ENCODE assay signal across 25 cellular contexts in genomic region chr16:11429113-11429512, GRCh38.
"Had no signal": no experiment of that assay in that cellular context is flagged by ENCODE, and none has a peak within 500 bp of the region (broad histone marks: within the 10 kb centered on the region; RNA-seq: fewer than 3 reads in every experiment).

No MANE protein-coding gene starts in this region.

- ATAC-seq: activated CD4-positive, alpha-beta T cell treated with anti-CD3 and anti-CD28 coated beads for 36 hours; activated T-helper 17 cell treated with anti-CD3 and anti-CD28 coated beads, Interleukin-2, amount 50 U/mL, for 72 hours; T-helper 17 cell had no signal

- H3K27ac Mint-ChIP-seq: activated CD4-positive, alpha-beta memory T cell treated with anti-CD3 and anti-CD28 coated beads, Interleukin-2, amount 10 ng/mL, durations not matched to agents 7 days and 5 days; activated CD4-positive, alpha-beta T cell treated with anti-CD3 and anti-CD28 coated beads for 36 hours; activated naive CD4-positive, alpha-beta T cell treated with anti-CD3 and anti-CD28 coated beads for 36 hours; activated naive CD8-positive, alpha-beta T cell; activated T-helper 17 cell treated with anti-CD3 and anti-CD28 coated beads, Interleukin-2, amount 50 U/mL, for 72 hours; T-helper 17 cell had no signal

- H3K27me3 ChIP-seq: brain microvascular endothelial cell, cardiac muscle cell, MG63 had no signal

- H3K27me3 Mint-ChIP-seq: activated CD4-positive, alpha-beta T cell treated with anti-CD3 and anti-CD28 coated beads for 36 hours; activated naive CD8-positive, alpha-beta T cell; activated T-helper 17 cell treated with anti-CD3 and anti-CD28 coated beads, Interleukin-2, amount 50 U/mL, for 72 hours had no signal

- H3K36me3 Mint-ChIP-seq: activated naive CD8-positive, alpha-beta T cell had no signal

- H3K27ac ChIP-seq: brain microvascular endothelial cell, cardiac muscle cell, PC-9 had no signal

- H3K4me1 Mint-ChIP-seq: activated CD4-positive, alpha-beta memory T cell treated with anti-CD3 and anti-CD28 coated beads, Interleukin-2, amount 10 ng/mL, durations not matched to agents 7 days and 5 days; activated CD4-positive, alpha-beta T cell treated with anti-CD3 and anti-CD28 coated beads for 36 hours; activated T-helper 17 cell treated with anti-CD3 and anti-CD28 coated beads, Interleukin-2, amount 50 U/mL, for 72 hours; T-helper 17 cell had no signal

- H3K9me3 Mint-ChIP-seq: activated CD4-positive, alpha-beta memory T cell treated with anti-CD3 and anti-CD28 coated beads, Interleukin-2, amount 10 ng/mL, durations not matched to agents 7 days and 5 days; activated T-helper 17 cell treated with anti-CD3 and anti-CD28 coated beads, Interleukin-2, amount 50 U/mL, for 72 hours had no signal

- H3K36me3 ChIP-seq: brain microvascular endothelial cell, cardiac muscle cell, MG63 had no signal

- H3K4me2 ChIP-seq: PC-9 had no signal

- H3K4me3 Mint-ChIP-seq: activated CD4-positive, alpha-beta memory T cell treated with anti-CD3 and anti-CD28 coated beads, Interleukin-2, amount 10 ng/mL, durations not matched to agents 7 days and 5 days; activated CD4-positive, alpha-beta T cell treated with anti-CD3 and anti-CD28 coated beads for 36 hours; activated naive CD4-positive, alpha-beta T cell treated with anti-CD3 and anti-CD28 coated beads for 36 hours; activated naive CD8-positive, alpha-beta T cell; activated T-helper 17 cell treated with anti-CD3 and anti-CD28 coated beads, Interleukin-2, amount 50 U/mL, for 72 hours; T-helper 17 cell had no signal

- H3K4me3 ChIP-seq: cardiac muscle cell, MG63, PC-9 had no signal

- H2AFZ ChIP-seq: PC-9 had no signal

- DNase-seq: activated CD4-positive, alpha-beta memory T cell treated with anti-CD3 and anti-CD28 coated beads, Interleukin-2, amount 10 ng/mL, durations not matched to agents 7 days and 5 days; activated CD4-positive, alpha-beta T cell treated with anti-CD3 and anti-CD28 coated beads for 36 hours; activated CD4-positive, alpha-beta T cell treated with anti-CD3 and anti-CD28 coated beads, Interleukin-2, amount 50 U/mL, for 1 hour; activated gamma-delta T cell; activated naive CD4-positive, alpha-beta T cell treated with anti-CD3 and anti-CD28 coated beads for 36 hours; activated T-cell treated with anti-CD3 and anti-CD28 coated beads for 4 hours; activated T-cell treated with anti-CD3 and anti-CD28 coated beads, Interleukin-2, amount 50 U/mL, for 48 hours; amygdala; brain microvascular endothelial cell; cerebellar nuclear complex; MG63; NCI-H1092; NCI-H1417; NCI-H1694 treated with DMSO at 0.1 percent for 48 hours; NCI-H2029 treated with DMSO at 0.1 percent for 48 hours; NCI-H345; NCI-H510A; NCI-H526 treated with DMSO at 0.1 percent for 48 hours; PC-9; SIG-M5; T-helper 17 cell; T-helper 9 cell had no signal
